In the genomic region with DNA sequence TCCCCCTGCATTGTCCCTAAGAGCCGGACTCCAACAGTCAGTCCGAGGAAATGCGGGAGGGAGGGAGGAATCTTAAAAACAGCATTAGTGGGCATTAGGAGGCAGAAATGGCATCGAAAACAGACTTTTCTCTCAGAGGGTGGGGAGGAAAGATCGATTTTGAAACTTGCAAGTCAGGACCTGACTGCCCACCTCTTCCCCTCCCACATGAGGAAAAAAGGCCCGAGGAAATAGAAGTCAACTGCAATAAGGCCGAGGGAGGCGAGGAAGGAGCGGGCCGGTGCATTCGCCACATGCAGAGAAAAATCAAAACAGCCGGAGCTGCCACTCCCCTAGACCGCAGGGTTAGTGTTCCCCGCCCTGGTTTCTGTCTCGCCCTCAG, we compare ENCODE assay signal across 11 cellular contexts. TPM values are rescaled to one million over a fixed set of nuclear protein-coding genes. Genes with fewer than 3 reads are reported as not detected.
DNase-seq lines count a peak whose midpoint lies in the region; ATAC-seq and TF ChIP-seq lines count a peak whose summit lies in the region.
"Had no signal": no experiment of that assay in that cellular context is flagged by ENCODE, and none has a peak within 500 bp of the region (broad histone marks: within the 10 kb centered on the region; RNA-seq: fewer than 3 reads in every experiment).

No MANE protein-coding gene starts in this region.

- peaks cover 42% of the 10 kb centered on the region for H3F3A ChIP-seq in neural progenitor cell (ENCODE audit: low read depth)

- peaks cover 100% of the 10 kb centered on the region for H3K27me3 ChIP-seq in H7 (ENCODE audit: control insufficient read depth, insufficient read depth, low read length)
- peaks cover 69% of the 10 kb centered on the region for H3K27me3 ChIP-seq in mammary epithelial cell (ENCODE audit: insufficient read depth, low read length)
- H3K27me3 ChIP-seq in neural progenitor cell, result peaks cover 100% of the 10 kb centered on the region

- H3K4me1 Mint-ChIP-seq in CD14-positive monocyte (peaks cover 36% of the 10 kb centered on the region), neural progenitor cell (peaks cover 36% of the 10 kb centered on the region)

- H3K9ac ChIP-seq in mammary epithelial cell (ENCODE audit: insufficient read depth, low read length) (no peak overlapping the region), neural progenitor cell (no peak overlapping the region)

- H3K9me3 ChIP-seq in mammary epithelial cell (replicated peaks; ENCODE audit: insufficient read depth, low read length), result peaks cover 6% of the 10 kb centered on the region
- H3K9me3 ChIP-seq in neural progenitor cell (ENCODE audit: low read depth), result no peaks in the 10 kb centered on the region
- H3K9me3 ChIP-seq: prostate gland had no signal

- CTCF ChIA-PET in mammary epithelial cell (lab: Charles Lee; ENCODE audit: low non-redundant PET), result no interaction called here

- H3K4me3 ChIP-seq in H7 (ENCODE audit: insufficient read depth, low read depth, low read length) (no peak overlapping the region), mammary epithelial cell (replicated peaks in 1 of 3; ENCODE audit: insufficient read depth in 1 of 3, low read depth in 2 of 3, low read length in 3 of 3) (peak overlapping the region in 1 of 3 experiments; percentile 3), neural progenitor cell (no peak overlapping the region)
- H3K4me3 ChIP-seq: prostate gland had no signal

- no TSS peak for BruUV-seq in mammary epithelial cell (replicated peaks; lab: Mats Ljungman, UMichigan)

- H3K27ac Mint-ChIP-seq in CD14-positive monocyte (no peak overlapping the region), neural progenitor cell (no peak overlapping the region)

- H3K4me1 ChIP-seq in mammary epithelial cell (ENCODE audit: insufficient read depth, low read length) (peaks cover 38% of the 10 kb centered on the region), neural progenitor cell (peaks cover 38% of the 10 kb centered on the region)

- in situ Hi-C loops in mammary epithelial cell (cut with MboI; ENCODE audit: low sequenced_read_pairs in 2 of 2), result no loop called here

- intact Hi-C loops in CD14-positive monocyte (cut with micrococcal nuclease), result no loop called here
- intact Hi-C loops in mammary epithelial cell (cut with micrococcal nuclease), result no loop called here
- intact Hi-C loops in posterior cingulate gyrus (cut with DNase I), result no loop called here

- H3K36me3 Mint-ChIP-seq in CD14-positive monocyte (peaks cover 6 to 12% of the 10 kb centered on the region in 2 donors), neural progenitor cell (peaks cover 2% of the 10 kb centered on the region)

- no peak for TF ChIP-seq CTCF in CD14-positive monocyte (IDR thresholded peaks at IDR 0.05)
- no peak for TF ChIP-seq CTCF in mammary epithelial cell (conservative IDR thresholded peaks at IDR 0.05 in 1 of 2, IDR thresholded peaks at IDR 0.05 in 1 of 2; ENCODE audit: extremely low read depth in 1 of 2, insufficient read depth in 1 of 2, low read depth in 1 of 2, low read length in 2 of 2)
- no peak for TF ChIP-seq CTCF in neural progenitor cell (IDR thresholded peaks at IDR 0.05)

- DNase-seq in CD14-positive monocyte (ENCODE audit: low spot score), result no peak
- peak; percentile 66 for DNase-seq in H7
- no peak for DNase-seq in mammary epithelial cell
- DNase-seq in neural progenitor cell (ENCODE audit: low spot score), result peak; percentile 39
- no peak for DNase-seq in posterior cingulate gyrus
- DNase-seq in NCI-H1694 (lab: John Stamatoyannopoulos, UW), result no peak
- no peak for DNase-seq in left lobe of liver (ENCODE audit: low spot score)
- DNase-seq: NCI-H748 treated with DMSO at 0.1 percent for 48 hours had no signal

- 21% methylated on average over 11 of the region's 15 CpGs for WGBS in mammary epithelial cell (ENCODE audit: low coverage, missing lambda C conversion rate)

- H3K4me2 ChIP-seq in mammary epithelial cell (ENCODE audit: insufficient read depth, low read depth, low read length), result peak overlapping the region; percentile 58
- H3K4me2 ChIP-seq in neural progenitor cell, result no peak overlapping the region

- H3K27ac ChIP-seq in mammary epithelial cell (ENCODE audit: insufficient read depth, low read depth, low read length) (no peak overlapping the region), neural progenitor cell (no peak overlapping the region)
- H3K27ac ChIP-seq: prostate gland had no signal

- ATAC-seq in GM21526 (IDR thresholded peaks at IDR 0.05; ENCODE audit: low FRiP score, unreplicated experiment) (no peak), left lobe of liver (no peak)

- H4K20me1 ChIP-seq in mammary epithelial cell (ENCODE audit: insufficient read depth, low read length), result no peaks in the 10 kb centered on the region
- H4K20me1 ChIP-seq in neural progenitor cell (ENCODE audit: low read depth), result peaks cover 99% of the 10 kb centered on the region

- no peaks in the 10 kb centered on the region for H3K36me3 ChIP-seq in H7 (replicated peaks; ENCODE audit: control insufficient read depth, insufficient read depth, low read length)
- H3K36me3 ChIP-seq in mammary epithelial cell (ENCODE audit: insufficient read depth, low read length), result no peaks in the 10 kb centered on the region
- no peaks in the 10 kb centered on the region for H3K36me3 ChIP-seq in neural progenitor cell
- H3K36me3 ChIP-seq: prostate gland had no signal

- dilution Hi-C loops in mammary epithelial cell (cut with HindIII; ENCODE audit: low sequenced_read_pairs), result no loop called here

- H3K4me3 Mint-ChIP-seq in CD14-positive monocyte (peak overlapping the region; percentile 64 to 88), neural progenitor cell (peak overlapping the region; percentile 43)

- H2AFZ ChIP-seq in mammary epithelial cell (ENCODE audit: low read depth, low read length) (no peak overlapping the region), neural progenitor cell (replicated peaks) (no peak overlapping the region)

- peaks cover 0 to 38% (median 19%) of the 10 kb centered on the region in 7 donors for H3K9me3 Mint-ChIP-seq in CD14-positive monocyte
- peaks cover 4% of the 10 kb centered on the region for H3K9me3 Mint-ChIP-seq in neural progenitor cell

- H3K27me3 Mint-ChIP-seq in CD14-positive monocyte (ENCODE audit: low read depth in 3 of 3) (peaks cover 78 to 98% (median 89%) of the 10 kb centered on the region in 3 donors), neural progenitor cell (ENCODE audit: insufficient read depth, low read depth) (peaks cover 84% of the 10 kb centered on the region)

- H3K79me2 ChIP-seq in mammary epithelial cell (ENCODE audit: insufficient read depth, low read length) (no peaks in the 10 kb centered on the region), neural progenitor cell (ENCODE audit: low read depth) (no peaks in the 10 kb centered on the region)

RNA-seq across cellular contexts. Expression of a gene that starts 2.8 kb away (rescaled TPM):
- not detected for polyA plus RNA-seq in CD14-positive monocyte
- total RNA-seq in H7 (2014; rRNA removed; shearing (Covaris generic)), result not detected in 2 replicates
- total RNA-seq in mammary epithelial cell, result not detected
- not detected for polyA plus RNA-seq in mammary epithelial cell
- polyA minus RNA-seq in mammary epithelial cell, result not detected
- total RNA-seq in neural progenitor cell (ENCODE audit: low replicate concordance), result not detected in 2 replicates
- not detected for total RNA-seq in left lobe of liver
- total RNA-seq: prostate gland; T-helper 1 cell treated with Interleukin-12 subunit alpha and Interleukin-12 subunit beta and Interleukin-4 antibody, amounts not matched to agents 30 ng/mL and 1 ng/mL, for 36 hours had no signal

Comparison
In these comparisons a context has a peak if more than half of its experiments do, and no peak if none do; other contexts are left out.
1. DNase-seq: peak in H7 (single experiment) and neural progenitor cell (single experiment); none in CD14-positive monocyte (single experiment), mammary epithelial cell (single experiment), posterior cingulate gyrus (0 of 10), NCI-H1694 (single experiment) and left lobe of liver (single experiment).